1 cellular context compared by ENCODE assay signal in genomic region chr18:58140366-58141325, GRCh38.
TF ChIP-seq lines count a peak whose summit lies in the region.

No MANE protein-coding gene starts in this region.

TF ChIP-seq in K562, 482 proteins besides CTCF, POLR2A, EP300 and RAD21:
- no peak for TF ChIP-seq CREB5 (CRISPR knock-in tag; IDR thresholded peaks at IDR 0.05)
- no peak for TF ChIP-seq ETV5 (CRISPR knock-in tag; IDR thresholded peaks at IDR 0.05; ENCODE audit: low read depth)
- no peak for TF ChIP-seq ZNF511 (CRISPR knock-in tag; IDR thresholded peaks at IDR 0.05)
- TF ChIP-seq SAFB (IDR thresholded peaks at IDR 0.05; ENCODE audit: borderline replicate concordance, low read depth, low read length): no peak
- no peak for TF ChIP-seq CXXC5 (CRISPR knock-in tag; IDR thresholded peaks at IDR 0.05)
- TF ChIP-seq SMC3 (conservative IDR thresholded peaks at IDR 0.05; ENCODE audit: insufficient read depth, low read depth, low read length): no peak
